In genomic region chr3:120558784-120559227, GRCh38 we compare ENCODE assay signal across 8 cellular contexts. TPM values are rescaled to one million over a fixed set of nuclear protein-coding genes. Genes with fewer than 3 reads are reported as not detected.
DNase-seq lines count a peak whose midpoint lies in the region; ATAC-seq and TF ChIP-seq lines count a peak whose summit lies in the region.

No MANE protein-coding gene starts in this region.

- H3K36me3 Mint-ChIP-seq in activated naive CD8-positive, alpha-beta T cell = no peaks in the 10 kb centered on the region

- TF ChIP-seq EP300 in ovary (IDR thresholded peaks at IDR 0.05) = no peak

- DNase-seq in GM06990 (ENCODE audit: extremely low read depth, insufficient read length) = peak; percentile 63
- peak; percentile 95 for DNase-seq in NAMALWA (ENCODE audit: low spot score)
- DNase-seq in SKM-1 (lab: John Stamatoyannopoulos, UW; ENCODE audit: unreplicated experiment) = peak; percentile 67
- DNase-seq in head of caudate nucleus = peak; percentile 78 to 95 (median 88)
- peak; percentile 88 to 95 (median 90) for DNase-seq in ovary

- H3K27me3 Mint-ChIP-seq in activated naive CD8-positive, alpha-beta T cell = peaks cover 3% of the 10 kb centered on the region

- H3K9me3 ChIP-seq in ovary (no peaks in the 10 kb centered on the region), thymus (ENCODE audit: control insufficient read depth) (no peaks in the 10 kb centered on the region)

- peak; percentile 53 for TF ChIP-seq POLR2A in ovary (IDR thresholded peaks at IDR 0.05)

- intact Hi-C loops in head of caudate nucleus (cut with DNase I) (loop anchor here (2.0 to 10.0 kb wide), 2 partner anchors 140 to 314 kb away; no protein-coding TSS in a partner anchor), ovary (cut with DNase I) (loop anchor here (5.0 to 10.0 kb wide), 8 partner anchors 134 to 662 kb away; partner anchors contain the start of gene LRRC58 (in 1 of the 4))

- H3K27me3 ChIP-seq in GM06990 (replicated peaks; ENCODE audit: control insufficient read depth, insufficient read depth, low read length) = no peaks in the 10 kb centered on the region
- no peaks in the 10 kb centered on the region for H3K27me3 ChIP-seq in ovary
- no peaks in the 10 kb centered on the region for H3K27me3 ChIP-seq in thymus (ENCODE audit: control insufficient read depth, insufficient read depth)

- peak overlapping the region; percentile 67 to 83 for H3K27ac ChIP-seq in ovary
- H3K27ac ChIP-seq in thymus (ENCODE audit: low read depth) = no peak overlapping the region

- H3K4me1 ChIP-seq in ovary (ENCODE audit: insufficient read depth) = peaks cover 18% of the 10 kb centered on the region
- peaks cover 5% of the 10 kb centered on the region for H3K4me1 ChIP-seq in thymus (ENCODE audit: control insufficient read depth, insufficient read depth, low read length)

- H3K4me3 Mint-ChIP-seq in activated naive CD8-positive, alpha-beta T cell = peak overlapping the region; percentile 72

- H3K36me3 ChIP-seq in GM06990 (ENCODE audit: control insufficient read depth, insufficient read depth, low read length) (no peaks in the 10 kb centered on the region), ovary (no peaks in the 10 kb centered on the region), thymus (ENCODE audit: control insufficient read depth, insufficient read depth) (no peaks in the 10 kb centered on the region)

- no peaks in the 10 kb centered on the region for H3K9me3 Mint-ChIP-seq in activated naive CD8-positive, alpha-beta T cell (ENCODE audit: low read depth)

- TF ChIP-seq CTCF in GM06990 (IDR thresholded peaks at IDR 0.05; ENCODE audit: insufficient read depth, low read length, poor library complexity, severe bottlenecking) (peak; percentile 94), ovary (IDR thresholded peaks at IDR 0.05) (peak; percentile 96 to 99 (median 97))

- peak overlapping the region; percentile 57 for H3K4me3 ChIP-seq in GM06990 (replicated peaks; ENCODE audit: low read depth, low read length)
- H3K4me3 ChIP-seq in ovary = peak overlapping the region; percentile 46
- H3K4me3 ChIP-seq in thymus (ENCODE audit: low read length) = peak overlapping the region; percentile 53

- no peak overlapping the region for H3K27ac Mint-ChIP-seq in activated naive CD8-positive, alpha-beta T cell

- WGBS in ovary, 3 donors = 0% methylated on average over 17 of the region's 17 CpGs
- WGBS in thymus = under 1% methylated on average over 17 of the region's 17 CpGs

- peak; percentile 86 for ATAC-seq in HG02571 (IDR thresholded peaks at IDR 0.05; ENCODE audit: unreplicated experiment)

- H3K4me1 Mint-ChIP-seq in activated naive CD8-positive, alpha-beta T cell (ENCODE audit: low read depth) = peaks cover 16% of the 10 kb centered on the region

RNA-seq across cellular contexts. Expression of gene NDUFB4, which starts 37.3 kb away (rescaled TPM):
- total RNA-seq in ovary = 100 to 1,000 TPM in 3 of 7 donors, 10 to 100 TPM in 4; 58.2 to 145 (median 89.4) TPM
- polyA plus RNA-seq in ovary (100 to 1,000 TPM; 147 to 183 TPM), thymus (199 TPM)
